Comparison of ENCODE assay signal across 28 cellular contexts in the genomic region with DNA sequence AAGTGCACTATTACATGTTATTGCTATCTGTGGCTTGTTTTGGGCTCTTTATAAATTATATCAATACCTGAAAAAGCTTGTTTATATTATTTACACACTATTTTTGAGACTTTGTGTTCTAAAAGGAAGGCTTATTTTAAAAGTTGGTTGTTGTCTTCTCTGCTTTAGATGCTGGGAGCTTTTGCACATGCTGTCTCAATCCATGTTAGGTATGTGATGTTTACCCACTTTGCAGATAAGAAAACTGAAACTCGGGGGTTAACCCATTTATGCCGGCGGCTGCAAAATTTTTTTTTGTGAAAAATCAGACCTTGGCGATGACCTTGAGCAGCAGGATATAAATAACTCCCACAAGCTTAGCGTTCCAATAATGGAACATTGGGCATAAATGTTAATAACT.
"Had no signal": no experiment of that assay in that cellular context is flagged by ENCODE, and none has a peak within 500 bp of the region (broad histone marks: within the 10 kb centered on the region; RNA-seq: fewer than 3 reads in every experiment).

No MANE protein-coding gene starts in this region.

- FAIRE-seq: colon, endometrium, endothelial cell of umbilical vein, frontal cortex had no signal

- ATAC-seq: effector memory CD8-positive, alpha-beta T cell; esophagus mucosa; foreskin keratinocyte; gastrocnemius medialis; gastroesophageal sphincter; heart left ventricle; heart right ventricle had no signal

- H3K4me3 ChIP-seq: colonic mucosa, coronary artery, dorsolateral prefrontal cortex, esophagus muscularis mucosa, esophagus squamous epithelium, gastrocnemius medialis, gastroesophageal sphincter, heart left ventricle, heart right ventricle had no signal

- H3K4me1 ChIP-seq: colonic mucosa, esophagus muscularis mucosa, esophagus squamous epithelium, foreskin keratinocyte, gastrocnemius medialis, gastroesophageal sphincter, heart left ventricle, heart right ventricle had no signal

- H3K9me3 ChIP-seq: colonic mucosa, esophagus muscularis mucosa, esophagus squamous epithelium, gastrocnemius medialis had no signal

- DNase-seq: colonic mucosa; cortex of kidney; dermis blood vessel endothelial cell; dorsolateral prefrontal cortex; effector CD4-positive, alpha-beta T cell; effector CD8-positive, alpha-beta T cell; effector memory CD4-positive, alpha-beta T cell; effector memory CD8-positive, alpha-beta T cell; endodermal cell; erythroblast; esophagus squamous epithelium; foreskin fibroblast; foreskin keratinocyte; foreskin melanocyte; gastrocnemius medialis; glutamatergic neuron; head of caudate nucleus; heart left ventricle; heart right ventricle had no signal

- H3K27ac ChIP-seq: colonic mucosa, coronary artery, dorsolateral prefrontal cortex, epithelial cell of prostate, esophagus muscularis mucosa, esophagus squamous epithelium, foreskin keratinocyte, gastrocnemius medialis, gastroesophageal sphincter, heart left ventricle, heart right ventricle had no signal
